In genomic region chr7:28685291-28685659, GRCh38 we compare ENCODE assay signal across 10 cellular contexts.
A peak's percentile ranks its signal among the peaks of the same experiment; 100 is the strongest.
DNase-seq lines count a peak whose midpoint lies in the region; ATAC-seq, FAIRE-seq and TF ChIP-seq lines count a peak whose summit lies in the region.
"Had no signal": no experiment of that assay in that cellular context is flagged by ENCODE, and none has a peak within 500 bp of the region (broad histone marks: within the 10 kb centered on the region; RNA-seq: fewer than 3 reads in every experiment).

No MANE protein-coding gene starts in this region.

- H3K9me2 ChIP-seq in PC-9 (ENCODE audit: insufficient read depth), result no peaks in the 10 kb centered on the region

- ATAC-seq in foreskin keratinocyte, result no peak

- H3K27ac Mint-ChIP-seq in H9, result no peak overlapping the region
- H3K27ac Mint-ChIP-seq: activated naive CD8-positive, alpha-beta T cell had no signal

- H3K56ac ChIP-seq in H9 (ENCODE audit: insufficient read length, low read depth, low read length), result no peak overlapping the region

- no peak overlapping the region for H2BK20ac ChIP-seq in H9 (ENCODE audit: low read depth, low read length, poor library complexity, severe bottlenecking)

- BruUV-seq in PC-9 (replicated peaks; lab: Mats Ljungman, UMichigan), result TSS peak; percentile 84

- no peaks in the 10 kb centered on the region for H3K79me1 ChIP-seq in H9 (ENCODE audit: insufficient read depth, low read depth, low read length, poor library complexity, severe bottlenecking)

- H3K4me3 Mint-ChIP-seq in H9, result no peak overlapping the region

- H3K27ac ChIP-seq in H9 (ENCODE audit: insufficient read length, low read depth, low read length) (peak overlapping the region; percentile 17), PC-9 (peak overlapping the region; percentile 80), subcutaneous abdominal adipose tissue (ENCODE audit: low read depth, low read length) (peak overlapping the region; percentile 43), foreskin keratinocyte (no peak overlapping the region), kidney (ENCODE audit: low read depth in 2 of 2, low read length in 2 of 2) (peak overlapping the region in 1 of 2 donors; percentile 78)

- H3K4me3 ChIP-seq in PC-9, result peak overlapping the region; percentile 64; the same call in 1 of the 2 replicates
- peak overlapping the region in 3 of 5 donors; percentile 17 to 71 (median 32) for H3K4me3 ChIP-seq in subcutaneous abdominal adipose tissue (ENCODE audit: low read depth in 1 of 5, low read length in 5 of 5)
- no peak overlapping the region for H3K4me3 ChIP-seq in kidney (ENCODE audit: low read length in 2 of 2)

- no CpG with 5 or more reads among the region's 7 CpGs for WGBS in H9 (ENCODE audit: extremely low coverage, insufficient read length, low lambda C conversion rate)

- POLR2A ChIA-PET in PC-9 (lab: Charles Lee; ENCODE audit: unreplicated experiment), result interaction anchor here (1.1 kb wide), 1 partner anchor 74 kb away, joined by 5 read pairs; no protein-coding TSS in a partner anchor

- H2BK12ac ChIP-seq in H9 (ENCODE audit: insufficient read length, low read depth, low read length), result peak overlapping the region; percentile 90

- peak overlapping the region; percentile 82 for H4K91ac ChIP-seq in H9 (ENCODE audit: insufficient read length, low read depth, low read length)

- H3K36me3 ChIP-seq in PC-9 (ENCODE audit: low read depth) (no peaks in the 10 kb centered on the region), subcutaneous abdominal adipose tissue (ENCODE audit: control insufficient read depth in 5 of 5, insufficient read depth in 5 of 5, low read length in 5 of 5) (peaks cover 0 to under 1% (median 0%) of the 10 kb centered on the region in 5 donors), kidney (ENCODE audit: control insufficient read depth in 1 of 2, insufficient read depth in 2 of 2, low read length in 2 of 2) (no peaks in the 10 kb centered on the region)

- H2AFZ ChIP-seq in H9 (ENCODE audit: low read length) (peak overlapping the region; percentile 73), PC-9 (peak overlapping the region; percentile 36; the same call in 1 of the 2 replicates)

- H3F3A ChIP-seq in PC-9 (ENCODE audit: insufficient read depth, low read depth), result peaks cover 14% of the 10 kb centered on the region

- peak overlapping the region; percentile 61 for H3K4me2 ChIP-seq in H9 (ENCODE audit: insufficient read depth, insufficient read length, low read length)
- H3K4me2 ChIP-seq in PC-9, result peak overlapping the region; percentile 92

- H4K5ac ChIP-seq in H9 (ENCODE audit: insufficient read length, low read depth, low read length), result no peak overlapping the region

- H3K4me1 Mint-ChIP-seq in H9, result peaks cover 4 to 20% of the 10 kb centered on the region in 2 experiments

- peak overlapping the region; percentile 86 for H2BK120ac ChIP-seq in H9 (ENCODE audit: low read depth, low read length, poor library complexity, severe bottlenecking)

- H3K9me3 ChIP-seq in H9 (ENCODE audit: control insufficient read depth, low read depth, low read length) (no peaks in the 10 kb centered on the region), PC-9 (ENCODE audit: insufficient read depth, low read depth) (no peaks in the 10 kb centered on the region), subcutaneous abdominal adipose tissue (ENCODE audit: control insufficient read depth in 5 of 5, low read length in 5 of 5) (no peaks in the 10 kb centered on the region), kidney (ENCODE audit: control insufficient read depth in 1 of 2, low read length in 2 of 2) (no peaks in the 10 kb centered on the region)

- H3K27me3 ChIP-seq in H9 (ENCODE audit: insufficient read depth, low read length) (no peaks in the 10 kb centered on the region; the same call in 1 of the 2 replicates), PC-9 (ENCODE audit: insufficient read depth, low read depth) (no peaks in the 10 kb centered on the region), subcutaneous abdominal adipose tissue (ENCODE audit: control insufficient read depth in 5 of 5, insufficient read depth in 4 of 5, low read length in 5 of 5) (peaks cover 2 to 6% (median 4%) of the 10 kb centered on the region in 5 donors), foreskin keratinocyte (no peaks in the 10 kb centered on the region)

- H3K79me2 ChIP-seq in H9 (ENCODE audit: insufficient read depth, low read length) (no peaks in the 10 kb centered on the region), PC-9 (ENCODE audit: low read depth) (peaks cover 14% of the 10 kb centered on the region; the same call in 1 of the 2 replicates)

- H3T11ph ChIP-seq in H9 (ENCODE audit: low read length), result peak overlapping the region; percentile 94

- H3K36me3 Mint-ChIP-seq in H9 (ENCODE audit: insufficient read depth in 1 of 3, low read depth in 3 of 3), result no peaks in the 10 kb centered on the region; a peak in 1 of 7 replicates
- H3K36me3 Mint-ChIP-seq: activated naive CD8-positive, alpha-beta T cell; IgD-negative memory B cell had no signal

- H3K23ac ChIP-seq in H9 (ENCODE audit: insufficient read length, low read depth, low read length), result no peak overlapping the region

- H2BK15ac ChIP-seq in H9 (ENCODE audit: low read depth, low read length), result peak overlapping the region; percentile 82; the same call in 1 of the 2 replicates

- FAIRE-seq in kidney (lab: Jason Lieb, UNC), result no peak

- CTCF ChIA-PET in PC-9 (lab: Charles Lee), result interaction anchor here (0.6 kb wide), 1 partner anchor 212 kb away, joined by 5 read pairs; no protein-coding TSS in a partner anchor

- no peaks in the 10 kb centered on the region for H3K9me3 Mint-ChIP-seq in H9
- H3K9me3 Mint-ChIP-seq: IgD-negative memory B cell had no signal

- H3K14ac ChIP-seq in H9 (ENCODE audit: insufficient read depth, low read length), result peak overlapping the region; percentile 64; the same call in 1 of the 2 replicates

- H2AK5ac ChIP-seq in H9 (ENCODE audit: insufficient read length, low read length), result peak overlapping the region; percentile 30

- H4K8ac ChIP-seq in H9 (replicated peaks; ENCODE audit: insufficient read length, low read depth, low read length), result peak overlapping the region; percentile 58

- H3K4me1 ChIP-seq in H9 (ENCODE audit: insufficient read depth, low read length) (peaks cover 9% of the 10 kb centered on the region), PC-9 (replicated peaks; ENCODE audit: insufficient read depth) (peaks cover 49% of the 10 kb centered on the region), subcutaneous abdominal adipose tissue (ENCODE audit: control insufficient read depth in 5 of 5, insufficient read depth in 5 of 5, low read length in 5 of 5) (peaks cover 3 to 48% (median 42%) of the 10 kb centered on the region in 5 donors), foreskin keratinocyte (peaks cover 6% of the 10 kb centered on the region), kidney (ENCODE audit: control insufficient read depth in 1 of 2, insufficient read depth in 1 of 2, low read depth in 1 of 2, low read length in 2 of 2) (peaks cover 5% of the 10 kb centered on the region in 2 donors)

- H4K20me1 ChIP-seq in H9 (ENCODE audit: control insufficient read depth, insufficient read depth, insufficient read length) (no peaks in the 10 kb centered on the region), PC-9 (ENCODE audit: insufficient read depth) (no peaks in the 10 kb centered on the region)

- H3K18ac ChIP-seq in H9 (ENCODE audit: insufficient read length, low read depth, low read length), result peak overlapping the region; percentile 79

- TF ChIP-seq CTCF in H9 (conservative IDR thresholded peaks at IDR 0.05) (no peak), PC-9 (conservative IDR thresholded peaks at IDR 0.05) (no peak), foreskin keratinocyte (conservative IDR thresholded peaks at IDR 0.05) (no peak), GM20000 (IDR thresholded peaks at IDR 0.05; ENCODE audit: extremely low read depth, missing control alignments) (no peak), kidney (IDR thresholded peaks at IDR 0.05; ENCODE audit: borderline replicate concordance, extremely low read depth, insufficient read depth) (no peak)

- peaks cover 8% of the 10 kb centered on the region; the same call in 1 of the 2 replicates for H3K27me3 Mint-ChIP-seq in H9 (ENCODE audit: low read depth)

- intact Hi-C loops in PC-9 (cut with micrococcal nuclease; ENCODE audit: unreplicated experiment), result no loop called here
- intact Hi-C loops in kidney (cut with DNase I), result no loop called here

- H3K4ac ChIP-seq in H9 (ENCODE audit: low read depth, low read length), result peak overlapping the region; percentile 21

- peaks cover 7% of the 10 kb centered on the region for H3K23me2 ChIP-seq in H9 (ENCODE audit: insufficient read length, low read depth, low read length, poor library complexity, severe bottlenecking)

- DNase-seq in H9 (no peak), PC-9 (no peak), hypothalamus (lab: John Stamatoyannopoulos, UW) (peak in 30 of 51 donors; percentile 11 to 83 (median 46)), foreskin keratinocyte (no peak), GM20000 (ENCODE audit: low spot score) (no peak), RKO (ENCODE audit: low spot score) (no peak), kidney (no peak)

- no peak overlapping the region for H2BK5ac ChIP-seq in H9 (ENCODE audit: insufficient read length, low read length)

- H3K9ac ChIP-seq in H9 (ENCODE audit: extremely low read depth, insufficient read length, low read length) (no peak overlapping the region), subcutaneous abdominal adipose tissue (ENCODE audit: low read length in 5 of 5) (no peak overlapping the region), kidney (ENCODE audit: low read length in 2 of 2) (no peak overlapping the region)

Comparison
In these comparisons a context has a peak if more than half of its experiments do, and no peak if none do; other contexts are left out.
1. DNase-seq: peak in hypothalamus (30 of 51); none in H9 (single experiment), PC-9 (0 of 2), foreskin keratinocyte (0 of 2), GM20000 (single experiment), RKO (single experiment) and kidney (single experiment).
2. H3K4me3 ChIP-seq: peak in PC-9 (single experiment) and subcutaneous abdominal adipose tissue (3 of 5); none in kidney (0 of 2).